In the genomic region with DNA sequence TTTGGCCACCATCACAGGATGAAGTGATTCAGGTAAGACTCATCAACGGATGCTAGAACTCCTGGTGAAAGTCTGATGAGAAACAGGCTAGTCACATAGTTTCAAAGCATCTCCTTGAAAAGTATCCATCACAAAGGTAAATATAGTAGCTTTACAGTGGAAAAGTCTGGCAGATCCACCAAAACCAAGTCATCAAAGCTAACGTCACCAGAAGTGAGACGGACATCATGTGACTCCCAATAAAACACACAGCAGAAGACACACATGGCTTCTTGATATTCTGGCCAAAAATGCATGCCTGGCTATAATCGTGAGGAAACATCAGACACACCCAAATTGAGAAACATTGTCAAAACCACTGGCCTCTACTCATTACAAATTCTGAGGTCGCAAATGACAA, we compare ENCODE assay signal across 20 cellular contexts. TPM values are rescaled to one million over a fixed set of nuclear protein-coding genes. Genes with fewer than 3 reads are reported as not detected.
DNase-seq lines count a peak whose midpoint lies in the region; ATAC-seq, FAIRE-seq and TF ChIP-seq lines count a peak whose summit lies in the region.
"Had no signal": no experiment of that assay in that cellular context is flagged by ENCODE, and none has a peak within 500 bp of the region (broad histone marks: within the 10 kb centered on the region; RNA-seq: fewer than 3 reads in every experiment).

No MANE protein-coding gene starts in this region.

- TF ChIP-seq CTCF in IMR-90 (conservative IDR thresholded peaks at IDR 0.05; ENCODE audit: low read depth, low read length): no peak
- no peak for TF ChIP-seq CTCF in K562 (IDR thresholded peaks at IDR 0.05 in 2 of 3, conservative IDR thresholded peaks at IDR 0.05 in 1 of 3; ENCODE audit: insufficient read depth in 2 of 3, low read depth in 1 of 3, low read length in 3 of 3)

- no peak overlapping the region for H2BK5ac ChIP-seq in IMR-90 (ENCODE audit: low read depth, low read length, poor library complexity, severe bottlenecking)
- H2BK5ac ChIP-seq in mesenchymal stem cell (ENCODE audit: low read depth, low read length, poor library complexity, severe bottlenecking): no peak overlapping the region

- no peak overlapping the region for H2BK20ac ChIP-seq in IMR-90 (ENCODE audit: low read depth, low read length)

- no peaks in the 10 kb centered on the region for H4K20me1 ChIP-seq in IMR-90 (ENCODE audit: insufficient read depth, low read length)
- no peaks in the 10 kb centered on the region for H4K20me1 ChIP-seq in K562 (replicated peaks; ENCODE audit: control insufficient read depth, insufficient read depth, low read length)

- no peaks in the 10 kb centered on the region for H3K4me1 ChIP-seq in IMR-90 (ENCODE audit: control insufficient read depth, insufficient read depth, low read length)
- H3K4me1 ChIP-seq in K562 (replicated peaks in 1 of 2; ENCODE audit: control insufficient read depth in 2 of 2, insufficient read depth in 2 of 2, low read length in 2 of 2): peaks cover 0 to 6% of the 10 kb centered on the region in 2 experiments; a peak in 2 of 5 replicates
- H3K4me1 ChIP-seq in mesenchymal stem cell (ENCODE audit: control insufficient read depth, insufficient read depth, low read depth, low read length): no peaks in the 10 kb centered on the region
- H3K4me1 ChIP-seq: left lung, Peyer's patch, psoas muscle had no signal

- in situ Hi-C loops in IMR-90 (cut with MboI; ENCODE audit: low sequenced_read_pairs): no loop called here
- in situ Hi-C loops in K562 (cut with MboI): no loop called here

- no peak for TF ChIP-seq POLR2A in IMR-90 (IDR thresholded peaks at IDR 0.05; ENCODE audit: low read depth, low read length)
- TF ChIP-seq POLR2A in K562 (conservative IDR thresholded peaks at IDR 0.05): no peak

- no peak overlapping the region for H3K4me2 ChIP-seq in IMR-90 (ENCODE audit: low read depth, low read length)
- H3K4me2 ChIP-seq in K562 (ENCODE audit: insufficient read depth, low read length): no peak overlapping the region
- no peak overlapping the region for H3K4me2 ChIP-seq in mesenchymal stem cell (ENCODE audit: low read length, poor library complexity, severe bottlenecking)

- H4K8ac ChIP-seq in IMR-90 (ENCODE audit: low read depth in 2 of 2, low read length in 2 of 2) (no peak overlapping the region; a peak in 1 of 4 replicates), mesenchymal stem cell (ENCODE audit: low read length) (no peak overlapping the region)

- H3K4ac ChIP-seq in IMR-90 (ENCODE audit: low read depth, low read length): no peak overlapping the region
- no peak overlapping the region for H3K4ac ChIP-seq in mesenchymal stem cell (ENCODE audit: low read depth in 1 of 2, low read length in 2 of 2)

- peak; percentile 32 for DNase-seq in Daoy (ENCODE audit: low read depth)
- DNase-seq in IMR-90: peak; percentile 76
- no peak for DNase-seq in K562 (ENCODE audit: extremely low read depth in 1 of 4, low spot score in 3 of 4)
- DNase-seq in mesenchymal stem cell: no peak
- DNase-seq in HT-29 (ENCODE audit: low spot score): no peak
- no peak for DNase-seq in COLO829 (ENCODE audit: low spot score)
- DNase-seq in activated T-cell treated with anti-CD3 and anti-CD28 coated beads, Interleukin-2, amount 50 U/mL, for 24 hours: no peak
- DNase-seq: activated CD8-positive, alpha-beta T cell treated with anti-CD3 and anti-CD28 coated beads for 36 hours; activated gamma-delta T cell; brain microvascular endothelial cell; CD4-positive, alpha-beta memory T cell; effector CD8-positive, alpha-beta T cell; heart right ventricle; NCI-H187; NCI-H524; Peyer's patch; psoas muscle had no signal

- H3K27ac Mint-ChIP-seq in activated T-cell treated with anti-CD3 and anti-CD28 coated beads, Interleukin-2, amount 50 U/mL, for 24 hours: no peak overlapping the region
- H3K27ac Mint-ChIP-seq: activated CD8-positive, alpha-beta T cell treated with anti-CD3 and anti-CD28 coated beads for 36 hours; CD4-positive, alpha-beta memory T cell; T-helper 2 cell treated with Interferon-gamma antibody and Interleukin-4, amounts not matched to agents 5 μg/mL and 100 μg/mL, for 36 hours had no signal

- peak; percentile 17; the same call in 1 of the 2 replicates for ATAC-seq in IMR-90 (ENCODE audit: low read depth)
- ATAC-seq in K562: no peak
- ATAC-seq: activated CD8-positive, alpha-beta T cell treated with anti-CD3 and anti-CD28 coated beads for 36 hours; heart right ventricle; left lung; psoas muscle had no signal

- H3K27me3 ChIP-seq in IMR-90 (ENCODE audit: control insufficient read depth, insufficient read depth, low read length): no peaks in the 10 kb centered on the region
- peaks cover 0 to 10% of the 10 kb centered on the region in 2 experiments; a peak in 1 of 5 replicates for H3K27me3 ChIP-seq in K562 (ENCODE audit: control insufficient read depth in 2 of 2, insufficient read depth in 2 of 2, low read length in 2 of 2)
- H3K27me3 ChIP-seq in mesenchymal stem cell (ENCODE audit: control insufficient read depth in 1 of 2, insufficient read depth in 1 of 2, low read length in 2 of 2): no peaks in the 10 kb centered on the region
- H3K27me3 ChIP-seq: brain microvascular endothelial cell, heart right ventricle, left lung, Peyer's patch had no signal

- H3K36me3 ChIP-seq in IMR-90 (ENCODE audit: control insufficient read depth, insufficient read depth, low read length): peaks cover 5% of the 10 kb centered on the region
- H3K36me3 ChIP-seq in K562 (ENCODE audit: control insufficient read depth, insufficient read depth, low read length): no peaks in the 10 kb centered on the region
- peaks cover 30 to 47% of the 10 kb centered on the region in 2 experiments for H3K36me3 ChIP-seq in mesenchymal stem cell (ENCODE audit: control insufficient read depth in 1 of 2, insufficient read depth in 2 of 2, low read depth in 1 of 2, low read length in 2 of 2)
- H3K36me3 ChIP-seq: brain microvascular endothelial cell had no signal

- no peak overlapping the region for H3K18ac ChIP-seq in IMR-90 (ENCODE audit: low read depth, low read length)
- no peak overlapping the region for H3K18ac ChIP-seq in mesenchymal stem cell (ENCODE audit: low read depth in 1 of 2, low read length in 2 of 2)

- no peak overlapping the region for H4K5ac ChIP-seq in IMR-90 (ENCODE audit: low read depth, low read length)

- no peak overlapping the region for H3K56ac ChIP-seq in IMR-90 (ENCODE audit: extremely low read depth, insufficient read depth, low read length)

- no peaks in the 10 kb centered on the region for H3K79me1 ChIP-seq in IMR-90 (ENCODE audit: low read depth in 1 of 2, low read length in 2 of 2)
- no peaks in the 10 kb centered on the region for H3K79me1 ChIP-seq in mesenchymal stem cell (replicated peaks; ENCODE audit: low read length, poor library complexity, severe bottlenecking)

- 0 out of 2 replicates have a peak overlapping the region, but pooled peaks have one; percentile 14 for H3K14ac ChIP-seq in IMR-90 (replicated peaks; ENCODE audit: low read depth, low read length)
- H3K14ac ChIP-seq in mesenchymal stem cell (ENCODE audit: low read length in 2 of 2): no peak overlapping the region

- H2AK9ac ChIP-seq in IMR-90 (replicated peaks; ENCODE audit: low read depth, low read length, poor library complexity): no peak overlapping the region

- TF ChIP-seq RAD21 in IMR-90 (IDR thresholded peaks at IDR 0.05; ENCODE audit: low read length) (no peak), K562 (CRISPR knock-in tag; conservative IDR thresholded peaks at IDR 0.05 in 1 of 2, IDR thresholded peaks at IDR 0.05 in 1 of 2) (no peak)

- no peaks in the 10 kb centered on the region for H3K9me1 ChIP-seq in IMR-90 (ENCODE audit: insufficient read depth, low read length)
- no peaks in the 10 kb centered on the region for H3K9me1 ChIP-seq in K562 (ENCODE audit: control insufficient read depth, insufficient read depth, low read length)

- no peak overlapping the region for H3K27ac ChIP-seq in IMR-90 (ENCODE audit: insufficient read depth, low read length)
- H3K27ac ChIP-seq in K562 (ENCODE audit: extremely low read depth, low read depth, low read length): no peak overlapping the region
- H3K27ac ChIP-seq in mesenchymal stem cell (ENCODE audit: low read length, poor library complexity, severe bottlenecking): no peak overlapping the region
- H3K27ac ChIP-seq: brain microvascular endothelial cell, heart right ventricle, left lung, Peyer's patch, psoas muscle had no signal

- H2BK15ac ChIP-seq in IMR-90 (ENCODE audit: low read depth, low read length) (no peak overlapping the region), mesenchymal stem cell (ENCODE audit: low read depth, poor library complexity, severe bottlenecking) (no peak overlapping the region)

- CTCF ChIA-PET in IMR-90 (lab: Yijun Ruan, JAX) (interaction anchor here (0.6 kb wide), 1 partner anchor 764 kb away, joined by 3 read pairs; no protein-coding TSS in a partner anchor), K562 (lab: Yijun Ruan, JAX; ENCODE audit: low intra/inter-chr PET ratio) (interaction anchor here (0.7 kb wide), 1 partner anchor 9 kb away, joined by 4 read pairs; no protein-coding TSS in a partner anchor)

- no CpG with 5 or more reads among the region's 5 CpGs for WGBS in IMR-90 (ENCODE audit: extremely low coverage in 2 of 2, insufficient read length in 1 of 2), 2 experiments
- 0% methylated on average over 5 of the region's 5 CpGs for WGBS in K562 (ENCODE audit: insufficient coverage, low coverage, missing lambda C conversion rate)
- WGBS in mesenchymal stem cell: 82% methylated on average over 5 of the region's 5 CpGs

- no peak overlapping the region for H3K23ac ChIP-seq in IMR-90 (ENCODE audit: low read depth, low read length)
- H3K23ac ChIP-seq in mesenchymal stem cell (ENCODE audit: low read length in 2 of 2): no peak overlapping the region

- H2AFZ ChIP-seq in IMR-90 (replicated peaks; ENCODE audit: low read length, poor library complexity): peak overlapping the region; percentile 44
- H2AFZ ChIP-seq in K562 (ENCODE audit: low read depth, low read length): no peak overlapping the region
- no peak overlapping the region for H2AFZ ChIP-seq in mesenchymal stem cell (ENCODE audit: low read depth, low read length)

- dilution Hi-C loops in IMR-90 (cut with HindIII; ENCODE audit: low sequenced_read_pairs, unreplicated experiment): no loop called here

- H2BK12ac ChIP-seq in mesenchymal stem cell (ENCODE audit: low read length in 2 of 2): no peak overlapping the region

- H3K9ac ChIP-seq in IMR-90 (ENCODE audit: low read depth, low read length) (no peak overlapping the region), K562 (ENCODE audit: insufficient read depth in 1 of 2, low read depth in 2 of 2, low read length in 2 of 2) (no peak overlapping the region), mesenchymal stem cell (ENCODE audit: low read length) (peak overlapping the region; percentile 73)

- H3K79me2 ChIP-seq in K562 (ENCODE audit: control insufficient read depth, insufficient read depth, low read length): no peaks in the 10 kb centered on the region

- no peak overlapping the region for H3K4me3 ChIP-seq in IMR-90 (ENCODE audit: insufficient read depth, low read depth, low read length)
- H3K4me3 ChIP-seq in K562: no peak overlapping the region
- H3K4me3 ChIP-seq in mesenchymal stem cell (ENCODE audit: insufficient read depth in 1 of 2, low read depth in 1 of 2, low read length in 2 of 2): no peak overlapping the region
- H3K4me3 ChIP-seq: heart right ventricle, left lung, Peyer's patch, psoas muscle had no signal

- POLR2A ChIA-PET in IMR-90 (lab: Charles Lee; ENCODE audit: unreplicated experiment): no interaction called here
- POLR2A ChIA-PET in K562 (lab: Yijun Ruan, JAX): interaction anchor here (0.6 kb wide), 2 partner anchors 77 to 79 kb away, joined by 3 read pairs; no protein-coding TSS in a partner anchor

- H3K27me3 Mint-ChIP-seq in activated T-cell treated with anti-CD3 and anti-CD28 coated beads, Interleukin-2, amount 50 U/mL, for 24 hours: no peaks in the 10 kb centered on the region
- H3K27me3 Mint-ChIP-seq: activated CD8-positive, alpha-beta T cell treated with anti-CD3 and anti-CD28 coated beads for 36 hours; CD4-positive, alpha-beta memory T cell had no signal

- BruUV-seq in IMR-90 (replicated peaks; lab: Mats Ljungman, UMichigan): no TSS peak
- no TSS peak for BruUV-seq in K562 (replicated peaks; lab: Mats Ljungman, UMichigan)

- no peaks in the 10 kb centered on the region for H3K9me3 Mint-ChIP-seq in activated T-cell treated with anti-CD3 and anti-CD28 coated beads, Interleukin-2, amount 50 U/mL, for 24 hours
- H3K9me3 Mint-ChIP-seq: T-helper 2 cell treated with Interferon-gamma antibody and Interleukin-4, amounts not matched to agents 5 μg/mL and 100 μg/mL, for 36 hours had no signal

- no peak overlapping the region for H4K91ac ChIP-seq in IMR-90 (ENCODE audit: insufficient read depth, low read depth, low read length)
- no peak overlapping the region for H4K91ac ChIP-seq in mesenchymal stem cell (ENCODE audit: low read length)

- TF ChIP-seq EP300 in K562 (IDR thresholded peaks at IDR 0.05; ENCODE audit: low read length): no peak

- FAIRE-seq in K562 (lab: Jason Lieb, UNC): no peak
- FAIRE-seq: GM18507 had no signal

- H3K9me3 ChIP-seq in IMR-90 (ENCODE audit: control insufficient read depth, insufficient read depth, low read length) (no peaks in the 10 kb centered on the region), K562 (replicated peaks; ENCODE audit: control insufficient read depth, insufficient read depth, low read depth, low read length) (no peaks in the 10 kb centered on the region), mesenchymal stem cell (ENCODE audit: control insufficient read depth, low read length) (no peaks in the 10 kb centered on the region)
- H3K9me3 ChIP-seq: heart right ventricle, left lung, Peyer's patch, psoas muscle had no signal

- intact Hi-C loops in IMR-90 (cut with micrococcal nuclease) (no loop called here), K562 (cut with micrococcal nuclease) (no loop called here)

- no peak overlapping the region for H2AK5ac ChIP-seq in IMR-90 (ENCODE audit: low read depth, low read length)
- H2AK5ac ChIP-seq in mesenchymal stem cell (ENCODE audit: low read length, severe bottlenecking): no peak overlapping the region

- H2BK120ac ChIP-seq in IMR-90 (ENCODE audit: low read depth, low read length) (no peak overlapping the region), mesenchymal stem cell (ENCODE audit: low read depth, low read length) (no peak overlapping the region)

- H3K4me1 Mint-ChIP-seq in activated T-cell treated with anti-CD3 and anti-CD28 coated beads, Interleukin-2, amount 50 U/mL, for 24 hours (ENCODE audit: low read depth): no peaks in the 10 kb centered on the region
- H3K4me1 Mint-ChIP-seq: CD4-positive, alpha-beta memory T cell had no signal

- H3K36me3 Mint-ChIP-seq in activated T-cell treated with anti-CD3 and anti-CD28 coated beads, Interleukin-2, amount 50 U/mL, for 24 hours (ENCODE audit: low read depth): peaks cover 19% of the 10 kb centered on the region

- no peak overlapping the region for H3K4me3 Mint-ChIP-seq in activated T-cell treated with anti-CD3 and anti-CD28 coated beads, Interleukin-2, amount 50 U/mL, for 24 hours
- H3K4me3 Mint-ChIP-seq: activated CD8-positive, alpha-beta T cell treated with anti-CD3 and anti-CD28 coated beads for 36 hours; CD4-positive, alpha-beta memory T cell; T-helper 2 cell treated with Interferon-gamma antibody and Interleukin-4, amounts not matched to agents 5 μg/mL and 100 μg/mL, for 36 hours had no signal

RNA-seq across cellular contexts. Expression of gene TRPV3, which starts 17.9 kb away (rescaled TPM):
- total RNA-seq in Daoy (2014; rRNA removed; shearing (Covaris generic)): 0.42 and 0.97 TPM in 2 replicates
- total RNA-seq in IMR-90 (2012; rRNA removed) (under 0.01 and 0.18 TPM in 2 replicates), K562 (2014; rRNA removed) (0.09 TPM in 1 of 2 replicates, not detected in the other), K562 (2014; rRNA removed; fragmentation: Illumina TruSeq; extraction: Trizol) (0.07 and 0.10 TPM in 2 replicates), K562 (2015; rRNA removed; fragmentation: Illumina TruSeq; extraction: Trizol) (0.11 TPM in 2 replicates), K562 (2021) (0.11 and 0.18 TPM in 2 replicates)
- polyA plus RNA-seq in IMR-90 (2012; rRNA removed) (0.10 and 0.26 TPM in 2 replicates), K562 (2011; rRNA removed) (0.09 and 0.22 TPM in 2 replicates), K562 (2014; fragmentation: Illumina TruSeq; extraction: Trizol) (0.08 and 0.10 TPM in 2 replicates), K562 (2014; fragmentation: Nextera tagmentation; extraction: Ambion mirVana) (under 1 TPM in 1 of 2 experiments, not detected in 1; 0.03 TPM), K562 (2014; rRNA removed) (0.42 and 0.55 TPM in 2 replicates)
- 0.03 and 0.14 TPM in 2 replicates for polyA plus RNA-seq in IMR-90 (2012; cell fraction: cytosol; rRNA removed)
- 0.59 and 1.5 TPM in 2 replicates for polyA plus RNA-seq in IMR-90 (2012; cell fraction: nucleus; rRNA removed; ENCODE audit: low replicate concordance)
- 0.90 and 1.3 TPM in 2 replicates for total RNA-seq in K562 (2011; cell fraction: chromatin; rRNA removed; ENCODE audit: low replicate concordance)
- 0.39 and 1.2 TPM in 2 replicates for total RNA-seq in K562 (2011; cell fraction: nucleolus; rRNA removed)
- 0.69 and 0.73 TPM in 2 replicates for total RNA-seq in K562 (2011; cell fraction: nucleoplasm; rRNA removed)
- 0.03 and 0.15 TPM in 2 replicates for polyA plus RNA-seq in K562 (2011; cell fraction: cytosol; rRNA removed)
- polyA plus RNA-seq in K562 (2011; cell fraction: nucleus; rRNA removed): 0.32 and 0.55 TPM in 2 replicates
- 0.09 and 0.17 TPM in 2 replicates for polyA plus RNA-seq in K562 (2012)
- polyA minus RNA-seq in K562 (2011; rRNA and poly(A)+ RNA removed): 0.25 and 0.36 TPM in 2 replicates
- polyA minus RNA-seq in K562 (2011; cell fraction: cytosol; rRNA and poly(A)+ RNA removed): not detected in 2 replicates
- 0.27 and 0.44 TPM in 2 replicates for polyA minus RNA-seq in K562 (2011; cell fraction: nucleus; rRNA and poly(A)+ RNA removed)
- 0.22 TPM for polyA plus RNA-seq in mesenchymal stem cell (2013, experiment 1 of 2)
- polyA plus RNA-seq in mesenchymal stem cell (2013, experiment 2 of 2): 0.21 TPM
- total RNA-seq in HT-29 (2014; rRNA removed; shearing (Covaris generic)): 0.94 and 2.1 TPM in 2 replicates
- polyA plus RNA-seq: CD4-positive, alpha-beta memory T cell had no signal

RNA-seq across cellular contexts. Expression of gene TRPV1, which starts 33.7 kb away (rescaled TPM):
- total RNA-seq in Daoy (2014; rRNA removed; shearing (Covaris generic)): 1.1 and 3.0 TPM in 2 replicates
- total RNA-seq in IMR-90 (2012; rRNA removed) (0.28 and 0.54 TPM in 2 replicates), K562 (2014; rRNA removed) (0.08 TPM in 1 of 2 replicates, not detected in the other), K562 (2014; rRNA removed; fragmentation: Illumina TruSeq; extraction: Trizol) (0.11 TPM in 1 of 2 replicates, not detected in the other), K562 (2015; rRNA removed; fragmentation: Illumina TruSeq; extraction: Trizol) (0.15 TPM in 1 of 2 replicates, not detected in the other), K562 (2021) (0.11 and 0.20 TPM in 2 replicates)
- polyA plus RNA-seq in IMR-90 (2012; rRNA removed) (1.5 and 1.9 TPM in 2 replicates), K562 (2011; rRNA removed) (0.12 and 0.18 TPM in 2 replicates), K562 (2014; fragmentation: Illumina TruSeq; extraction: Trizol) (0.09 and 0.12 TPM in 2 replicates), K562 (2014; fragmentation: Nextera tagmentation; extraction: Ambion mirVana) (under 1 TPM in 1 of 2 experiments, not detected in 1; 0.01 TPM), K562 (2014; rRNA removed) (0.09 and 0.12 TPM in 2 replicates)
- polyA plus RNA-seq in IMR-90 (2012; cell fraction: cytosol; rRNA removed): 0.74 and 0.99 TPM in 2 replicates
- 14.3 and 14.8 TPM in 2 replicates for polyA plus RNA-seq in IMR-90 (2012; cell fraction: nucleus; rRNA removed; ENCODE audit: low replicate concordance)
- 0.83 and 2.1 TPM in 2 replicates for total RNA-seq in K562 (2011; cell fraction: chromatin; rRNA removed; ENCODE audit: low replicate concordance)
- 0.83 and 1.1 TPM in 2 replicates for total RNA-seq in K562 (2011; cell fraction: nucleolus; rRNA removed)
- 0.44 and 1.9 TPM in 2 replicates for total RNA-seq in K562 (2011; cell fraction: nucleoplasm; rRNA removed)
- 0.09 and 0.27 TPM in 2 replicates for polyA plus RNA-seq in K562 (2011; cell fraction: cytosol; rRNA removed)
- 0.38 and 0.42 TPM in 2 replicates for polyA plus RNA-seq in K562 (2011; cell fraction: nucleus; rRNA removed)
- polyA plus RNA-seq in K562 (2012): 0.13 and 0.58 TPM in 2 replicates
- polyA minus RNA-seq in K562 (2011; rRNA and poly(A)+ RNA removed): 0.48 TPM in 1 of 2 replicates, not detected in the other
- polyA minus RNA-seq in K562 (2011; cell fraction: cytosol; rRNA and poly(A)+ RNA removed): 0.91 TPM in 1 of 2 replicates, not detected in the other
- polyA minus RNA-seq in K562 (2011; cell fraction: nucleus; rRNA and poly(A)+ RNA removed): 0.27 and 0.44 TPM in 2 replicates
- 0.48 TPM for polyA plus RNA-seq in mesenchymal stem cell (2013, experiment 1 of 2)
- polyA plus RNA-seq in mesenchymal stem cell (2013, experiment 2 of 2): 0.51 TPM
- total RNA-seq in HT-29 (2014; rRNA removed; shearing (Covaris generic)): 1.5 TPM in 2 replicates

Comparison
In these comparisons a context has a peak if more than half of its experiments do, and no peak if none do; other contexts are left out.
1. DNase-seq: peak in Daoy (single experiment) and IMR-90 (single experiment); none in K562 (0 of 4), mesenchymal stem cell (single experiment), HT-29 (single experiment), COLO829 (single experiment) and activated T-cell treated with anti-CD3 and anti-CD28 coated beads, Interleukin-2, amount 50 U/mL, for 24 hours (single experiment).